26 cellular contexts compared by ENCODE assay signal in the genomic region with DNA sequence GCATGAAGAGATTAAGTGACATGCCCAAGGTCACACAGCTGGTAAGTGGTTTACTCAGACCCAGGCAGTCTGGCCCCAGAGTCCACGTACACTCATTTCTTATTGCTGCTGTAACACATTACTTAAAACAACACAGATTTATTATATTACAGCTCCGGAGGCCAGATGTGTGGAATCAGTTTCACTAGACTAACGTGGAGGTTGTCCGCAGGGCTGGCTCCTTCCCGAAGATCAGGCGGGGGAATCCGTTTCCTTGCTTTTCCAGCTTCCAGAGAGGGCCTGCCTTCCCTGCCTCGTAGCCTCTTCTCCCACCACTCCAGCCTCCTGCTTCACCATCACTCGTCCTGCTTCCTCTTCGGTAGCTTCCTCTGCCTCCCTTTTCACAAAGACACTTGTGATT.
"Had no signal": no experiment of that assay in that cellular context is flagged by ENCODE, and none has a peak within 500 bp of the region (broad histone marks: within the 10 kb centered on the region; RNA-seq: fewer than 3 reads in every experiment).

No MANE protein-coding gene starts in this region.

- H3K4me3 ChIP-seq: adrenal gland, body of pancreas, right lobe of liver, skin epidermis, testis, transverse colon had no signal

- H3K27ac Mint-ChIP-seq: activated T-helper 1 cell treated with anti-CD3 and anti-CD28 coated beads, Interleukin-12 subunit alpha, Interleukin-12 subunit beta, Interleukin-2, Interleukin-4 antibody, amounts not matched to agents 30 ng/mL and 10 ng/mL and 1 ng/mL, durations not matched to agents 14 hours and 24 hours and 36 hours; effector memory CD8-positive, alpha-beta T cell; mesothelial cell of epicardium; T-helper 2 cell treated with Interferon-gamma antibody and Interleukin-4, amounts not matched to agents 5 μg/mL and 100 μg/mL, for 36 hours had no signal

- H3K36me3 Mint-ChIP-seq: mesothelial cell of epicardium; naive thymus-derived CD4-positive, alpha-beta T cell had no signal

- H3K9me3 Mint-ChIP-seq: activated T-helper 1 cell treated with anti-CD3 and anti-CD28 coated beads, Interleukin-12 subunit alpha, Interleukin-12 subunit beta, Interleukin-2, Interleukin-4 antibody, amounts not matched to agents 30 ng/mL and 10 ng/mL and 1 ng/mL, durations not matched to agents 14 hours and 24 hours and 36 hours; effector memory CD8-positive, alpha-beta T cell; mesothelial cell of epicardium; naive thymus-derived CD4-positive, alpha-beta T cell; T-helper 2 cell treated with Interferon-gamma antibody and Interleukin-4, amounts not matched to agents 5 μg/mL and 100 μg/mL, for 36 hours had no signal

- H3K4me3 Mint-ChIP-seq: activated T-helper 1 cell treated with anti-CD3 and anti-CD28 coated beads, Interleukin-12 subunit alpha, Interleukin-12 subunit beta, Interleukin-2, Interleukin-4 antibody, amounts not matched to agents 30 ng/mL and 10 ng/mL and 1 ng/mL, durations not matched to agents 14 hours and 24 hours and 36 hours; effector memory CD8-positive, alpha-beta T cell; mesothelial cell of epicardium; naive thymus-derived CD4-positive, alpha-beta T cell; T-helper 2 cell treated with Interferon-gamma antibody and Interleukin-4, amounts not matched to agents 5 μg/mL and 100 μg/mL, for 36 hours had no signal

- H3K27me3 Mint-ChIP-seq: effector memory CD8-positive, alpha-beta T cell had no signal

- H3K4me1 ChIP-seq: adrenal gland, testis had no signal

- H3K9me3 ChIP-seq: adrenal gland, body of pancreas, neutrophil, right lobe of liver, testis, transverse colon had no signal

- DNase-seq: activated CD4-positive, alpha-beta T cell treated with anti-CD3 and anti-CD28 coated beads for 4 hours; activated CD4-positive, alpha-beta T cell treated with anti-CD3 and anti-CD28 coated beads, Interleukin-2, amount 50 U/mL, for 48 hours; activated CD4-positive, CD25-positive, alpha-beta regulatory T cell; activated CD8-positive, alpha-beta memory T cell treated with anti-CD3 and anti-CD28 coated beads for 24 hours; activated effector memory CD4-positive, alpha-beta T cell treated with anti-CD3 and anti-CD28 coated beads, Interleukin-2, amount 50 U/mL, for 16 hours; activated naive CD4-positive, alpha-beta T cell treated with anti-CD3 and anti-CD28 coated beads, Interleukin-2, amount 50 U/mL, for 16 hours; adrenal gland; body of pancreas; cortex of kidney; effector memory CD8-positive, alpha-beta T cell; hippocampal formation; kidney; left colon; naive thymus-derived CD4-positive, alpha-beta T cell; right lobe of liver; stimulated activated CD4-positive, alpha-beta T cell treated with anti-CD3 and anti-CD28 coated beads, Interleukin-12 subunit alpha, Interleukin-12 subunit beta, amount 100 ng/mL, for 4 hours; stimulated activated CD4-positive, alpha-beta T cell treated with anti-CD3 and anti-CD28 coated beads, Interleukin-4, amount 100 ng/mL, for 1 hour; stimulated activated naive CD8-positive, alpha-beta T cell treated with anti-CD3 and anti-CD28 coated beads, Interleukin-15, Interleukin-2, amounts not matched to agents 100 U/mL and 50 U/mL, for 24 hours; T-helper 1 cell; testis; transverse colon had no signal

- ATAC-seq: body of pancreas; effector memory CD8-positive, alpha-beta T cell; left colon; naive thymus-derived CD4-positive, alpha-beta T cell; right lobe of liver; stimulated activated naive CD8-positive, alpha-beta T cell treated with anti-CD3 and anti-CD28 coated beads, Interleukin-15, Interleukin-2, amounts not matched to agents 100 U/mL and 50 U/mL, for 24 hours had no signal

- H3K27me3 ChIP-seq: adrenal gland, body of pancreas, right lobe of liver, testis, transverse colon had no signal

- H3K27ac ChIP-seq: adrenal gland, body of pancreas, neutrophil, right lobe of liver, skin epidermis, testis, transverse colon had no signal

- H3K36me3 ChIP-seq: adrenal gland, neutrophil, right lobe of liver, transverse colon had no signal
